8 cellular contexts compared by ENCODE assay signal in the genomic region with DNA sequence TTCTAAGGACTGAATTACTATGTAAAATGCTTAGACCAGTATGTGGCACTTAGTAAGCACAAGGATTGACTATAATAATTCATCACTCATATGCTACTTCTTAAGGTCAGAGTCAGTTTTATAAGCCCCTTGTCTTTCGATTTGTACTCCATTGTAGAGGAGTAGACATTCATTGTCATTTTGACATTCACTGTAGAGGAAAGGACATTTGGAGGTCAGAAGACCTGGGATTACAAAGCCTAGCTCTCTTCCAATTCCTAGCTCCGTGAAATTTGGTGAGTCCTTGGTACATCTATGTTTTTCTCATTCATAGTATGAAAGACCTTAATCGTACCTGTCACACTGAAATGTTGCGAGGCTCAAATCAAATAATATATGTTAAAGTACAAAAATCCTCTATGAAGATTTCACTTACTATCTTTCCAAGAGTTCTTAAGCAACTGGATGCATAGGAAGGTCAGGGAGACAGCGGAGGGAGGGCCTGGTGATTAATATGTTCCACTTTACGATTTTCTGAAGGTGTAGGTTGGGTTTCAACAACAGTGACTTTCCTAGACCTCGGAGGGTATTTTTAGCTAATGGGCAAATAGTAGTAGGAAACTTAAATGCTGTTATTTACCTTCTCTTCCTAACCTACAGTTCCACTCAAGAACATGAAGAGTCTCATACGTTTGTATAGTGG. TPM values are rescaled to one million over a fixed set of nuclear protein-coding genes. Genes with fewer than 3 reads are reported as not detected.
DNase-seq lines count a peak whose midpoint lies in the region; ATAC-seq and TF ChIP-seq lines count a peak whose summit lies in the region.

No MANE protein-coding gene starts in this region.

- H3K9me3 ChIP-seq in fibroblast of lung (ENCODE audit: control insufficient read depth, insufficient read depth, low read depth, low read length) = no peaks in the 10 kb centered on the region

- H3K4me1 ChIP-seq in fibroblast of lung (ENCODE audit: control insufficient read depth, extremely low read depth, insufficient read depth, low read length) = no peaks in the 10 kb centered on the region

- no peak for TF ChIP-seq CTCF in fibroblast of lung (conservative IDR thresholded peaks at IDR 0.05 in 1 of 2, IDR thresholded peaks at IDR 0.05 in 1 of 2; ENCODE audit: low read depth in 1 of 2, low read length in 2 of 2)

- peak overlapping the region; percentile 94 for H3K27ac ChIP-seq in fibroblast of lung (ENCODE audit: insufficient read depth, low read length)

- H3K27me3 ChIP-seq in fibroblast of lung (ENCODE audit: control insufficient read depth, insufficient read depth, low read length) = no peaks in the 10 kb centered on the region

- peak overlapping the region; percentile 80 to 97 (median 92) for H3K4me3 ChIP-seq in fibroblast of lung (replicated peaks in 1 of 4; ENCODE audit: control extremely low read depth in 1 of 4, insufficient read depth in 1 of 4, low read depth in 3 of 4, low read length in 4 of 4)

- DNase-seq in DMS 273 (lab: John Stamatoyannopoulos, UW; ENCODE audit: unreplicated experiment) (peak; percentile 8), DMS 273 treated with DMSO at 0.1 percent for 48 hours (lab: John Stamatoyannopoulos, UW) (no peak), RKO (ENCODE audit: low spot score) (peak; percentile 72), fibroblast of lung (ENCODE audit: low read depth in 2 of 2) (peak; percentile 2 to 42), renal cortical epithelial cell (ENCODE audit: low read depth) (peak; percentile 30), Ammon's horn (ENCODE audit: low spot score) (no peak), AML-193 (lab: John Stamatoyannopoulos, UW) (no peak)

- H3K4me2 ChIP-seq in fibroblast of lung (ENCODE audit: extremely low read depth, insufficient read depth, low read length) = peak overlapping the region; percentile 76

- H4K20me1 ChIP-seq in fibroblast of lung (ENCODE audit: control insufficient read depth, extremely low read depth, insufficient read depth, low read length) = no peaks in the 10 kb centered on the region

- no peak overlapping the region for H2AFZ ChIP-seq in fibroblast of lung (ENCODE audit: low read length)

- peaks cover under 1% of the 10 kb centered on the region for H3K36me3 ChIP-seq in fibroblast of lung (ENCODE audit: control insufficient read depth, insufficient read depth, low read length)

- H3K79me2 ChIP-seq in fibroblast of lung (ENCODE audit: control insufficient read depth, insufficient read depth, low read length) = peaks cover 20% of the 10 kb centered on the region

- ATAC-seq in HG02852 (IDR thresholded peaks at IDR 0.05; ENCODE audit: unreplicated experiment) = no peak

- peak overlapping the region; percentile 86 for H3K9ac ChIP-seq in fibroblast of lung (ENCODE audit: insufficient read depth, low read length)

RNA-seq across cellular contexts. Expression of gene EMSY, which starts 1.4 kb away (rescaled TPM):
- total RNA-seq in fibroblast of lung = 11.6 and 11.9 TPM in 2 replicates
- 14.2 and 15.2 TPM in 2 replicates for polyA plus RNA-seq in fibroblast of lung
- 7.0 and 8.3 TPM in 2 replicates for polyA plus RNA-seq in fibroblast of lung (2012)
- 9.1 and 24.6 TPM in 2 replicates for polyA minus RNA-seq in fibroblast of lung (ENCODE audit: low replicate concordance)
- 6.6 and 12.2 TPM in 2 replicates for total RNA-seq in renal cortical epithelial cell

Comparison
In these comparisons a context has a peak if more than half of its experiments do, and no peak if none do; other contexts are left out.
1. DNase-seq: peak in DMS 273 (single experiment), RKO (single experiment), fibroblast of lung (2 of 2) and renal cortical epithelial cell (single experiment); none in DMS 273 treated with DMSO at 0.1 percent for 48 hours (single experiment), Ammon's horn (single experiment) and AML-193 (0 of 2).